ENCODE assay signal across 25 cellular contexts in genomic region chr1:163170331-163170730, GRCh38. TPM values are rescaled to one million over a fixed set of nuclear protein-coding genes. Genes with fewer than 3 reads are reported as not detected.
DNase-seq lines count a peak whose midpoint lies in the region; ATAC-seq and TF ChIP-seq lines count a peak whose summit lies in the region.
"Had no signal": no experiment of that assay in that cellular context is flagged by ENCODE, and none has a peak within 500 bp of the region (broad histone marks: within the 10 kb centered on the region; RNA-seq: fewer than 3 reads in every experiment).

No MANE protein-coding gene starts in this region.

- WGBS in heart left ventricle, 4 donors = 76 to 88% (median 82%) methylated on average over 1 of the region's 1 CpG

- H3K4me3 ChIP-seq in heart left ventricle (peak overlapping the region in 1 of 12 donors; percentile 6), brain microvascular endothelial cell (ENCODE audit: low read depth, low read length) (no peak overlapping the region), foreskin fibroblast (ENCODE audit: low read depth in 1 of 2, low read length in 2 of 2) (no peak overlapping the region), neural progenitor cell (no peak overlapping the region)
- H3K4me3 ChIP-seq: hepatocyte, pancreas, sigmoid colon, upper lobe of left lung had no signal

- H3K4me3 Mint-ChIP-seq in neural progenitor cell = no peak overlapping the region
- H3K4me3 Mint-ChIP-seq: activated CD4-positive, alpha-beta memory T cell treated with anti-CD3 and anti-CD28 coated beads, Interleukin-2, amount 10 ng/mL, durations not matched to agents 7 days and 5 days; activated naive CD8-positive, alpha-beta T cell; activated T-cell treated with anti-CD3 and anti-CD28 coated beads, Interleukin-2, amount 50 U/mL, for 24 hours; CD4-positive, alpha-beta memory T cell; IgD-negative memory B cell; memory B cell; naive thymus-derived CD4-positive, alpha-beta T cell had no signal

- H3K4me2 ChIP-seq in neural progenitor cell = no peak overlapping the region
- H3K4me2 ChIP-seq: hepatocyte had no signal

- ATAC-seq in heart left ventricle = no peak
- ATAC-seq: esophagus mucosa; naive thymus-derived CD4-positive, alpha-beta T cell; stimulated activated naive CD8-positive, alpha-beta T cell treated with anti-CD3 and anti-CD28 coated beads, Interleukin-15, Interleukin-2, amounts not matched to agents 100 U/mL and 50 U/mL, for 24 hours had no signal

- in situ Hi-C loops in brain microvascular endothelial cell (cut with HindIII; ENCODE audit: low pct_ligation_motif_present, low sequenced_read_pairs) = no loop called here

- H3K27me3 ChIP-seq in heart left ventricle (no peaks in the 10 kb centered on the region), brain microvascular endothelial cell (replicated peaks) (no peaks in the 10 kb centered on the region), neural progenitor cell (no peaks in the 10 kb centered on the region)
- H3K27me3 ChIP-seq: hepatocyte, pancreas, sigmoid colon, upper lobe of left lung had no signal

- H3K36me3 Mint-ChIP-seq in neural progenitor cell = no peaks in the 10 kb centered on the region
- H3K36me3 Mint-ChIP-seq: memory B cell had no signal

- H3K79me2 ChIP-seq in neural progenitor cell (ENCODE audit: low read depth) = no peaks in the 10 kb centered on the region
- H3K79me2 ChIP-seq: hepatocyte had no signal

- H3K4me1 ChIP-seq in heart left ventricle (peaks cover 0 to 70% (median 16%) of the 10 kb centered on the region in 12 donors), neural progenitor cell (peaks cover 8% of the 10 kb centered on the region)
- H3K4me1 ChIP-seq: pancreas had no signal

- no peak overlapping the region for H3K9ac ChIP-seq in neural progenitor cell

- no peak overlapping the region for H2AFZ ChIP-seq in neural progenitor cell (replicated peaks)
- H2AFZ ChIP-seq: hepatocyte had no signal

- H3K27ac ChIP-seq in heart left ventricle = peak overlapping the region in 7 of 12 donors; percentile 5 to 65 (median 38)
- H3K27ac ChIP-seq in brain microvascular endothelial cell = peak overlapping the region; percentile 83
- no peak overlapping the region for H3K27ac ChIP-seq in neural progenitor cell
- H3K27ac ChIP-seq: hepatocyte, pancreas, upper lobe of left lung had no signal

- peaks cover 36% of the 10 kb centered on the region for H3K4me1 Mint-ChIP-seq in neural progenitor cell
- H3K4me1 Mint-ChIP-seq: activated CD4-positive, alpha-beta memory T cell treated with anti-CD3 and anti-CD28 coated beads, Interleukin-2, amount 10 ng/mL, durations not matched to agents 7 days and 5 days; CD4-positive, alpha-beta memory T cell; memory B cell; naive thymus-derived CD4-positive, alpha-beta T cell had no signal

- H3K36me3 ChIP-seq in heart left ventricle (peaks cover 0 to 8% (median 0%) of the 10 kb centered on the region in 9 donors), brain microvascular endothelial cell (replicated peaks) (no peaks in the 10 kb centered on the region), neural progenitor cell (no peaks in the 10 kb centered on the region)
- H3K36me3 ChIP-seq: pancreas, sigmoid colon, upper lobe of left lung had no signal

- TF ChIP-seq POLR2A in heart left ventricle (IDR thresholded peaks at IDR 0.05) = no peak
- no peak for TF ChIP-seq POLR2A in erythroblast (IDR thresholded peaks at IDR 0.05; ENCODE audit: low read length)

- no peaks in the 10 kb centered on the region for H3K9me3 Mint-ChIP-seq in neural progenitor cell
- H3K9me3 Mint-ChIP-seq: activated CD4-positive, alpha-beta memory T cell treated with anti-CD3 and anti-CD28 coated beads, Interleukin-2, amount 10 ng/mL, durations not matched to agents 7 days and 5 days; activated T-cell treated with anti-CD3 and anti-CD28 coated beads, Interleukin-2, amount 50 U/mL, for 24 hours; memory B cell; naive thymus-derived CD4-positive, alpha-beta T cell had no signal

- H3K27ac Mint-ChIP-seq in neural progenitor cell = no peak overlapping the region
- H3K27ac Mint-ChIP-seq: activated CD4-positive, alpha-beta memory T cell treated with anti-CD3 and anti-CD28 coated beads, Interleukin-2, amount 10 ng/mL, durations not matched to agents 7 days and 5 days; activated naive CD8-positive, alpha-beta T cell; activated T-cell treated with anti-CD3 and anti-CD28 coated beads, Interleukin-2, amount 50 U/mL, for 24 hours; CD4-positive, alpha-beta memory T cell; IgD-negative memory B cell; memory B cell; naive thymus-derived CD4-positive, alpha-beta T cell had no signal

- H4K20me1 ChIP-seq in neural progenitor cell (ENCODE audit: low read depth) = no peaks in the 10 kb centered on the region

- intact Hi-C loops in heart left ventricle (cut with DNase I) = loop anchor here in 8 of 10 donors (5.0 to 10.0 kb wide), 5 partner anchors 96 to 293 kb away; no protein-coding TSS in a partner anchor
- intact Hi-C loops in cardiac septum (cut with DNase I) = loop anchor here (5.0 kb wide), 1 partner anchor 147 kb away; no protein-coding TSS in a partner anchor

- no peak for DNase-seq in heart left ventricle
- no peak for DNase-seq in cardiac septum (ENCODE audit: low spot score)
- DNase-seq in brain microvascular endothelial cell = no peak
- DNase-seq in foreskin fibroblast = peak; percentile 32 to 55
- no peak for DNase-seq in middle frontal gyrus (ENCODE audit: extremely low spot score, low spot score)
- no peak for DNase-seq in erythroblast (lab: John Stamatoyannopoulos, UW)
- DNase-seq in stimulated activated CD4-positive, alpha-beta T cell treated with anti-CD3 and anti-CD28 coated beads, Interleukin-15, amount 100 ng/mL, for 24 hours = no peak
- no peak for DNase-seq in neural progenitor cell (ENCODE audit: low spot score)
- DNase-seq: activated CD4-positive, alpha-beta memory T cell treated with anti-CD3 and anti-CD28 coated beads, Interleukin-2, amount 10 ng/mL, durations not matched to agents 7 days and 5 days; activated T-cell treated with anti-CD3 and anti-CD28 coated beads, Interleukin-2, amount 50 U/mL, for 24 hours; CD4-positive, alpha-beta memory T cell; DMS53; kidney; MM.1S; naive thymus-derived CD4-positive, alpha-beta T cell; pancreas; sigmoid colon; stimulated activated CD4-positive, alpha-beta T cell treated with anti-CD3 and anti-CD28 coated beads, Interleukin-2, amount 100 ng/mL, for 24 hours; stimulated activated naive CD8-positive, alpha-beta T cell treated with anti-CD3 and anti-CD28 coated beads, Interleukin-15, Interleukin-2, amounts not matched to agents 100 U/mL and 50 U/mL, for 24 hours; upper lobe of left lung had no signal

- H3K9me3 ChIP-seq in heart left ventricle (no peaks in the 10 kb centered on the region), neural progenitor cell (ENCODE audit: low read depth) (no peaks in the 10 kb centered on the region)
- H3K9me3 ChIP-seq: pancreas, sigmoid colon, upper lobe of left lung had no signal

- H3F3A ChIP-seq in neural progenitor cell (ENCODE audit: low read depth) = no peaks in the 10 kb centered on the region

- peaks cover 6% of the 10 kb centered on the region for H3K27me3 Mint-ChIP-seq in neural progenitor cell (ENCODE audit: insufficient read depth, low read depth)

- TF ChIP-seq CTCF in heart left ventricle (IDR thresholded peaks at IDR 0.05) (no peak), brain microvascular endothelial cell (IDR thresholded peaks at IDR 0.05; ENCODE audit: low read depth, low read length, missing control alignments) (no peak), foreskin fibroblast (IDR thresholded peaks at IDR 0.05; ENCODE audit: low read depth, low read length) (no peak), neural progenitor cell (IDR thresholded peaks at IDR 0.05) (no peak)

RNA-seq across cellular contexts. Expression of gene RGS5, which starts 32.4 kb away (rescaled TPM):
- 100 to 1,000 TPM; 137 to 439 (median 218) TPM for total RNA-seq in heart left ventricle
- 10 to 100 TPM; 63.3 to 90.2 TPM for polyA plus RNA-seq in heart left ventricle
- 223 TPM for total RNA-seq in cardiac septum
- total RNA-seq in neural progenitor cell (ENCODE audit: low replicate concordance) = 8.0 and 12.2 TPM in 2 replicates

Comparison
In these comparisons a context has a peak if more than half of its experiments do, and no peak if none do; other contexts are left out.
1. DNase-seq: peak in foreskin fibroblast (2 of 2); none in heart left ventricle (0 of 5), cardiac septum (single experiment), brain microvascular endothelial cell (single experiment), middle frontal gyrus (single experiment), erythroblast (0 of 2), stimulated activated CD4-positive, alpha-beta T cell treated with anti-CD3 and anti-CD28 coated beads, Interleukin-15, amount 100 ng/mL, for 24 hours (single experiment) and neural progenitor cell (single experiment).
2. RNA of gene RGS5, which starts 32.4 kb away (total RNA-seq): 223 TPM in cardiac septum (single experiment) and 137 to 439 TPM in heart left ventricle; 8.0 to 12.2 TPM in neural progenitor cell; every median in the first group is over 10 times any median in the second.